Comparison of ENCODE assay signal across 1 cellular context in genomic region chr21:43590220-43590619, GRCh38.
TF ChIP-seq lines count a peak whose summit lies in the region.

No MANE protein-coding gene starts in this region.

TF ChIP-seq in IMR-90, 13 proteins besides CTCF, POLR2A, EP300 and RAD21:
- TF ChIP-seq RFX5 (IDR thresholded peaks at IDR 0.05; ENCODE audit: low read depth, low read length), result no peak
